In the genomic region with DNA sequence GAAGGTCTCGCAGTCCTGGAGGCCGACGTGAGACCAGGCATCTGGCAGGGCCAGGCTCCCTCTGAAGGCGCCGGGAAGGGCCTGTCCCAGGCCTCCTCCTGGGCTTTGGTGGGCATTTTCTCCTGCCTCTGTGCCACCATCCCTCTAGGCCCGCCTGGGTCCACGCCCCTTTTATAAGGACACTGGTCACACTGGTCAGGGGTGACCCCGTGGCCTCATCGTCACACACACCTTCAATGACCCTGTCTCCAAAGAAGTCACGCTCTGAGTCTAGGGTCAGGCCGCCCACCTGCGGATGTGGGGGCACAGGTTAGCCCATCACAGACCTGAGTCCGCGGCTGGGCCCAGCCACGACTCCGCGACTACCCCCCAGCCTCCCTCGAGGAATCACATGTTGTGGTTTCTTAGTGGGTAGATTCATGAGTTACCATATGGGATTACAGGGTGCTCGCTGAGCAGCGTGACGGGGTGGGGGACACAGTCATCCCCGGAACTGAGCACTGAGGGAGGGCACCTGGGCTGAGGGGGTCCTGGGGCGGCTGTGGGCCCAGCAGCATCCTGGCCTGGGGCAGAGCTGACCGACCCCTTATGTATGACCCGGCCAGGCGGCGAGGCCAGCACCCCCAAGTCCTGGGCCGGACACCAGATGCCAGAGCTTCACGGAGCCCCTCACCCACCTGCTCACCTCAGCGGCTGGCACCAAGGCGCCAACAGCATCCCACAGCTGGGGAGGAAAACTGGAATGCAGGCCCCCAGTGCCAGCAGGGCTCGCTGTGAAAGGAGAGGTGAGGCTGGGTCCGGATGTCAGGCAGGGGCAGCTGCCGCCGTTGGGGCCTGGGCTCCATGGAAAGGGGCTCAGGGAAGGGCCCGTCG, we compare ENCODE assay signal across 1 cellular context.
TF ChIP-seq lines count a peak whose summit lies in the region.

No MANE protein-coding gene starts in this region.

TF ChIP-seq in HepG2, 621 proteins besides CTCF, POLR2A, EP300 and RAD21 (continued from another document):
- TF ChIP-seq, protein P1, sequence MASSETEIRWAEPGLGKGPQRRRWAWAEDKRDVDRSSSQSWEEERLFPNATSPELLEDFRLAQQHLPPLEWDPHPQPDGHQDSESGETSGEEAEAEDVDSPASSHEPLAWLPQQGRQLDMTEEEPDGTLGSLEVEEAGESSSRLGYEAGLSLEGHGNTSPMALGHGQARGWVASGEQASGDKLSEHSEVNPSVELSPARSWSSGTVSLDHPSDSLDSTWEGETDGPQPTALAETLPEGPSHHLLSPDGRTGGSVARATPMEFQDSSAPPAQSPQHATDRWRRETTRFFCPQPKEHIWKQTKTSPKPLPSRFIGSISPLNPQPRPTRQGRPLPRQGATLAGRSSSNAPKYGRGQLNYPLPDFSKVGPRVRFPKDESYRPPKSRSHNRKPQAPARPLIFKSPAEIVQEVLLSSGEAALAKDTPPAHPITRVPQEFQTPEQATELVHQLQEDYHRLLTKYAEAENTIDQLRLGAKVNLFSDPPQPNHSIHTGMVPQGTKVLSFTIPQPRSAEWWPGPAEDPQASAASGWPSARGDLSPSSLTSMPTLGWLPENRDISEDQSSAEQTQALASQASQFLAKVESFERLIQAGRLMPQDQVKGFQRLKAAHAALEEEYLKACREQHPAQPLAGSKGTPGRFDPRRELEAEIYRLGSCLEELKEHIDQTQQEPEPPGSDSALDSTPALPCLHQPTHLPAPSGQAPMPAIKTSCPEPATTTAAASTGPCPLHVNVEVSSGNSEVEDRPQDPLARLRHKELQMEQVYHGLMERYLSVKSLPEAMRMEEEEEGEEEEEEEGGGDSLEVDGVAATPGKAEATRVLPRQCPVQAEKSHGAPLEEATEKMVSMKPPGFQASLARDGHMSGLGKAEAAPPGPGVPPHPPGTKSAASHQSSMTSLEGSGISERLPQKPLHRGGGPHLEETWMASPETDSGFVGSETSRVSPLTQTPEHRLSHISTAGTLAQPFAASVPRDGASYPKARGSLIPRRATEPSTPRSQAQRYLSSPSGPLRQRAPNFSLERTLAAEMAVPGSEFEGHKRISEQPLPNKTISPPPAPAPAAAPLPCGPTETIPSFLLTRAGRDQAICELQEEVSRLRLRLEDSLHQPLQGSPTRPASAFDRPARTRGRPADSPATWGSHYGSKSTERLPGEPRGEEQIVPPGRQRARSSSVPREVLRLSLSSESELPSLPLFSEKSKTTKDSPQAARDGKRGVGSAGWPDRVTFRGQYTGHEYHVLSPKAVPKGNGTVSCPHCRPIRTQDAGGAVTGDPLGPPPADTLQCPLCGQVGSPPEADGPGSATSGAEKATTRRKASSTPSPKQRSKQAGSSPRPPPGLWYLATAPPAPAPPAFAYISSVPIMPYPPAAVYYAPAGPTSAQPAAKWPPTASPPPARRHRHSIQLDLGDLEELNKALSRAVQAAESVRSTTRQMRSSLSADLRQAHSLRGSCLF (CRISPR knock-in tag; IDR thresholded peaks at IDR 0.05; ENCODE audit: borderline replicate concordance) = no peak
- TF ChIP-seq ZNF564 (CRISPR knock-in tag; IDR thresholded peaks at IDR 0.05) = no peak
- no peak for TF ChIP-seq ZNF839 (CRISPR knock-in tag; IDR thresholded peaks at IDR 0.05; ENCODE audit: borderline replicate concordance)
- TF ChIP-seq MLLT10 (CRISPR knock-in tag; IDR thresholded peaks at IDR 0.05) = no peak
- TF ChIP-seq, protein P2, sequence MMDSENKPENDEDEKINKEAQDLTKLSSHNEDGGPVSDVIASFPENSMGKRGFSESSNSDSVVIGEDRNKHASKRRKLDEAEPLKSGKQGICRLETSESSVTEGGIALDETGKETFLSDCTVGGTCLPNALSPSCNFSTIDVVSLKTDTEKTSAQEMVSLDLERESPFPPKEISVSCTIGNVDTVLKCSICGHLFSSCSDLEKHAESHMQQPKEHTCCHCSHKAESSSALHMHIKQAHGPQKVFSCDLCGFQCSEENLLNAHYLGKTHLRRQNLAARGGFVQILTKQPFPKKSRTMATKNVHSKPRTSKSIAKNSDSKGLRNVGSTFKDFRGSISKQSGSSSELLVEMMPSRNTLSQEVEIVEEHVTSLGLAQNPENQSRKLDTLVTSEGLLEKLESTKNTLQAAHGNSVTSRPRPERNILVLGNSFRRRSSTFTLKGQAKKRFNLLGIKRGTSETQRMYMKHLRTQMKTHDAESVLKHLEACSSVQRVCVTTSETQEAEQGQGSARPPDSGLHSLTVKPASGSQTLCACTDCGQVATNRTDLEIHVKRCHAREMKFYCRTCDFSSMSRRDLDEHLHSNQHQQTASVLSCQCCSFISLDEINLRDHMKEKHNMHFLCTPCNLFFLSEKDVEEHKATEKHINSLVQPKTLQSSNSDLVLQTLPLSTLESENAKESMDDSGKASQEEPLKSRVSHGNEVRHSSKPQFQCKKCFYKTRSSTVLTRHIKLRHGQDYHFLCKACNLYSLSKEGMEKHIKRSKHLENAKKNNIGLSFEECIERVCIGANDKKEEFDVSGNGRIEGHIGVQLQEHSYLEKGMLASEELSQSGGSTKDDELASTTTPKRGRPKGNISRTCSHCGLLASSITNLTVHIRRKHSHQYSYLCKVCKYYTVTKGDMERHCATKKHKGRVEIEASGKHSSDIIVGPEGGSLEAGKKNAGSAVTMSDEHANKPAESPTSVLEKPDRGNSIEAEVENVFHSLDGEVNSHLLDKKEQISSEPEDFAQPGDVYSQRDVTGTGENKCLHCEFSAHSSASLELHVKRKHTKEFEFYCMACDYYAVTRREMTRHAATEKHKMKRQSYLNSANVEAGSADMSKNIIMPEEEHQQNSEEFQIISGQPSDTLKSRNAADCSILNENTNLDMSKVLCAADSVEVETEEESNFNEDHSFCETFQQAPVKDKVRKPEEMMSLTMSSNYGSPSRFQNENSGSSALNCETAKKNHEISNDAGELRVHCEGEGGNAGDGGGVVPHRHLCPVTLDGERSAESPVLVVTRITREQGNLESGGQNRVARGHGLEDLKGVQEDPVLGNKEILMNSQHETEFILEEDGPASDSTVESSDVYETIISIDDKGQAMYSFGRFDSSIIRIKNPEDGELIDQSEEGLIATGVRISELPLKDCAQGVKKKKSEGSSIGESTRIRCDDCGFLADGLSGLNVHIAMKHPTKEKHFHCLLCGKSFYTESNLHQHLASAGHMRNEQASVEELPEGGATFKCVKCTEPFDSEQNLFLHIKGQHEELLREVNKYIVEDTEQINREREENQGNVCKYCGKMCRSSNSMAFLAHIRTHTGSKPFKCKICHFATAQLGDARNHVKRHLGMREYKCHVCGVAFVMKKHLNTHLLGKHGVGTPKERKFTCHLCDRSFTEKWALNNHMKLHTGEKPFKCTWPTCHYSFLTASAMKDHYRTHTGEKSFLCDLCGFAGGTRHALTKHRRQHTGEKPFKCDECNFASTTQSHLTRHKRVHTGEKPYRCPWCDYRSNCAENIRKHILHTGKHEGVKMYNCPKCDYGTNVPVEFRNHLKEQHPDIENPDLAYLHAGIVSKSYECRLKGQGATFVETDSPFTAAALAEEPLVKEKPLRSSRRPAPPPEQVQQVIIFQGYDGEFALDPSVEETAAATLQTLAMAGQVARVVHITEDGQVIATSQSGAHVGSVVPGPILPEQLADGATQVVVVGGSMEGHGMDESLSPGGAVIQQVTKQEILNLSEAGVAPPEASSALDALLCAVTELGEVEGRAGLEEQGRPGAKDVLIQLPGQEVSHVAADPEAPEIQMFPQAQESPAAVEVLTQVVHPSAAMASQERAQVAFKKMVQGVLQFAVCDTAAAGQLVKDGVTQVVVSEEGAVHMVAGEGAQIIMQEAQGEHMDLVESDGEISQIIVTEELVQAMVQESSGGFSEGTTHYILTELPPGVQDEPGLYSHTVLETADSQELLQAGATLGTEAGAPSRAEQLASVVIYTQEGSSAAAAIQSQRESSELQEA (CRISPR knock-in tag; IDR thresholded peaks at IDR 0.05; ENCODE audit: not compliant biosample characterization) = no peak
